Comparison of ENCODE assay signal across 14 cellular contexts in genomic region chr9:114278881-114279570, GRCh38. TPM values are rescaled to one million over a fixed set of nuclear protein-coding genes. Genes with fewer than 3 reads are reported as not detected.
DNase-seq lines count a peak whose midpoint lies in the region; ATAC-seq and TF ChIP-seq lines count a peak whose summit lies in the region.
"Had no signal": no experiment of that assay in that cellular context is flagged by ENCODE, and none has a peak within 500 bp of the region (broad histone marks: within the 10 kb centered on the region; RNA-seq: fewer than 3 reads in every experiment).

No MANE protein-coding gene starts in this region.

- H3K4me3 ChIP-seq in BLaER1 treated with 17β-estradiol and CSF1 and Interleukin-3, amounts not matched to agents 10 nM and 100 nM = no peak overlapping the region
- H3K4me3 ChIP-seq in osteoblast (ENCODE audit: insufficient read depth, low read length) = no peak overlapping the region
- H3K4me3 ChIP-seq: Peyer's patch had no signal

- H3K27ac Mint-ChIP-seq in immature natural killer cell = no peak overlapping the region

- H3K27me3 ChIP-seq in BLaER1 treated with 17β-estradiol and CSF1 and Interleukin-3, amounts not matched to agents 10 nM and 100 nM = no peaks in the 10 kb centered on the region
- no peaks in the 10 kb centered on the region for H3K27me3 ChIP-seq in osteoblast (ENCODE audit: insufficient read depth, low read length)
- H3K27me3 ChIP-seq: Peyer's patch had no signal

- peak overlapping the region in 8 of 11 experiments; percentile 34 to 71 (median 50); a peak in 11 of 22 replicates for H3K27ac ChIP-seq in BLaER1 treated with 17β-estradiol and CSF1 and Interleukin-3, amounts not matched to agents 10 nM and 100 nM
- peak overlapping the region; percentile 48 for H3K27ac ChIP-seq in osteoblast (ENCODE audit: low read depth, low read length)
- H3K27ac ChIP-seq: Peyer's patch had no signal

- peaks cover 0 to 3% (median 0%) of the 10 kb centered on the region in 3 donors for H3K27me3 Mint-ChIP-seq in immature natural killer cell (ENCODE audit: low read depth in 3 of 3)

- no peak overlapping the region for H2AFZ ChIP-seq in osteoblast (ENCODE audit: low read length)

- TF ChIP-seq CTCF in osteoblast (IDR thresholded peaks at IDR 0.05; ENCODE audit: extremely low read depth, low read depth, low read length) = no peak

- H3K79me2 ChIP-seq in osteoblast (ENCODE audit: insufficient read depth, low read length) = no peaks in the 10 kb centered on the region

- H3K9me3 ChIP-seq in BLaER1 treated with 17β-estradiol and CSF1 and Interleukin-3, amounts not matched to agents 10 nM and 100 nM (replicated peaks in 1 of 11) = no peaks in the 10 kb centered on the region
- no peaks in the 10 kb centered on the region for H3K9me3 ChIP-seq in osteoblast (ENCODE audit: low read depth, low read length)
- H3K9me3 ChIP-seq: Peyer's patch had no signal

- H3K9me3 Mint-ChIP-seq in immature natural killer cell = no peaks in the 10 kb centered on the region

- ATAC-seq in HG03521 (IDR thresholded peaks at IDR 0.05; ENCODE audit: unreplicated experiment) = no peak

- peak overlapping the region; percentile 6 to 69 (median 58); a peak in 20 of 22 replicates for H3K4me2 ChIP-seq in BLaER1 treated with 17β-estradiol and CSF1 and Interleukin-3, amounts not matched to agents 10 nM and 100 nM
- peak overlapping the region; percentile 2 for H3K4me2 ChIP-seq in osteoblast (ENCODE audit: insufficient read depth, low read length)

- DNase-seq in LHCN-M2 (ENCODE audit: low read depth) (peak; percentile 65), ecto neural progenitor cell (ENCODE audit: low spot score) (peak; percentile 21), osteoblast (ENCODE audit: insufficient read length, low spot score, missing footprints) (peak; percentile 88), immature natural killer cell (no peak), midbrain (lab: John Stamatoyannopoulos, UW) (no peak)
- no peak for DNase-seq in stimulated activated CD4-positive, alpha-beta T cell treated with anti-CD3 and anti-CD28 coated beads, Interleukin-12 subunit alpha, Interleukin-12 subunit beta, amount 100 ng/mL, for 4 hours
- DNase-seq: activated CD4-positive, alpha-beta T cell treated with anti-CD3 and anti-CD28 coated beads, Interleukin-2, amount 50 U/mL, for 1 hour; anterior cingulate cortex; hippocampal formation; Kasumi-1; occipital lobe had no signal

- 0 out of 22 replicates have a peak, but pooled peaks cover 0 to 5% (median 0%) of the 10 kb centered on the region in 11 experiments for H4K20me1 ChIP-seq in BLaER1 treated with 17β-estradiol and CSF1 and Interleukin-3, amounts not matched to agents 10 nM and 100 nM
- H4K20me1 ChIP-seq in osteoblast (ENCODE audit: insufficient read depth, low read length) = peaks cover 6% of the 10 kb centered on the region

- peaks cover 6 to 64% (median 50%) of the 10 kb centered on the region in 10 experiments; a peak in 19 of 20 replicates for H3K4me1 ChIP-seq in BLaER1 treated with 17β-estradiol and CSF1 and Interleukin-3, amounts not matched to agents 10 nM and 100 nM
- peaks cover 40% of the 10 kb centered on the region for H3K4me1 ChIP-seq in osteoblast (ENCODE audit: insufficient read depth, low read length)
- H3K4me1 ChIP-seq: Peyer's patch had no signal

- H3K4me1 Mint-ChIP-seq in immature natural killer cell = no peaks in the 10 kb centered on the region

- H3K9ac ChIP-seq in BLaER1 treated with 17β-estradiol and CSF1 and Interleukin-3, amounts not matched to agents 10 nM and 100 nM = no peak overlapping the region

- H3K36me3 ChIP-seq in BLaER1 treated with 17β-estradiol and CSF1 and Interleukin-3, amounts not matched to agents 10 nM and 100 nM = peaks cover 17 to 84% (median 67%) of the 10 kb centered on the region in 11 experiments
- no peaks in the 10 kb centered on the region for H3K36me3 ChIP-seq in osteoblast (ENCODE audit: insufficient read depth, low read length)
- H3K36me3 ChIP-seq: Peyer's patch had no signal

- H3K36me3 Mint-ChIP-seq in immature natural killer cell = no peaks in the 10 kb centered on the region

- H3K4me3 Mint-ChIP-seq in immature natural killer cell = no peak overlapping the region

RNA-seq across cellular contexts. Expression of gene ORM1, which starts 43.9 kb away (rescaled TPM):
- total RNA-seq in LHCN-M2 (2014; rRNA removed) (not detected in 2 replicates), osteoblast (not detected in 2 replicates)
- polyA plus RNA-seq in LHCN-M2 (2012) = not detected
- polyA plus RNA-seq in immature natural killer cell = not detected
- total RNA-seq: occipital lobe, Peyer's patch had no signal

RNA-seq across cellular contexts. Expression of gene ORM2, which starts 50.6 kb away (rescaled TPM):
- total RNA-seq in LHCN-M2 (2014; rRNA removed) (not detected in 2 replicates), osteoblast (not detected in 2 replicates)
- polyA plus RNA-seq in LHCN-M2 (2012) = not detected
- polyA plus RNA-seq in immature natural killer cell = not detected
- total RNA-seq: occipital lobe, Peyer's patch had no signal

Comparison
In these comparisons a context has a peak if more than half of its experiments do, and no peak if none do; other contexts are left out.
1. DNase-seq: peak in LHCN-M2 (single experiment), ecto neural progenitor cell (single experiment) and osteoblast (single experiment); none in stimulated activated CD4-positive, alpha-beta T cell treated with anti-CD3 and anti-CD28 coated beads, Interleukin-12 subunit alpha, Interleukin-12 subunit beta, amount 100 ng/mL, for 4 hours (single experiment), immature natural killer cell (0 of 3) and midbrain (single experiment).